In genomic region chr21:45074818-45075605, GRCh38 we compare ENCODE assay signal across 8 cellular contexts. TPM values are rescaled to one million over a fixed set of nuclear protein-coding genes. Genes with fewer than 3 reads are reported as not detected.
DNase-seq lines count a peak whose midpoint lies in the region; ATAC-seq and TF ChIP-seq lines count a peak whose summit lies in the region.

No MANE protein-coding gene starts in this region.

- H3K9me3 ChIP-seq in RWPE2 (ENCODE audit: severe bottlenecking) = no peaks in the 10 kb centered on the region

- H3K4me3 ChIP-seq in RWPE2 (ENCODE audit: severe bottlenecking) (peak overlapping the region; percentile 88), cardiac fibroblast (replicated peaks in 1 of 2; ENCODE audit: low read depth in 2 of 2, low read length in 2 of 2) (peak overlapping the region; percentile 82 to 86)

- TF ChIP-seq CTCF in RWPE2 (IDR thresholded peaks at IDR 0.05; ENCODE audit: poor library complexity, severe bottlenecking) = no peak
- TF ChIP-seq CTCF in cardiac fibroblast (IDR thresholded peaks at IDR 0.05; ENCODE audit: low read depth, low read length) = no peak

- DNase-seq in Daoy (ENCODE audit: low read depth) = peak; percentile 69
- DNase-seq in RWPE2 (ENCODE audit: low spot score) = no peak
- DNase-seq in cardiac fibroblast (ENCODE audit: low read depth in 2 of 2) = peak in 1 of 2 donors; percentile 33
- peak; percentile 61 for DNase-seq in left kidney (ENCODE audit: low read depth, low spot score)
- DNase-seq in stimulated activated CD8-positive, alpha-beta memory T cell treated with anti-CD3 and anti-CD28 coated beads, Interleukin-4, amount 100 ng/mL, for 48 hours = peak; percentile 59
- no peak for DNase-seq in OCI-M1 (lab: John Stamatoyannopoulos, UW)
- DNase-seq in NCI-H146 treated with DMSO at 0.1 percent for 48 hours (lab: John Stamatoyannopoulos, UW; ENCODE audit: unreplicated experiment) = no peak

- no peaks in the 10 kb centered on the region for H3K27me3 ChIP-seq in RWPE2 (ENCODE audit: insufficient read depth, poor library complexity, severe bottlenecking)

- ATAC-seq in HG02763 (IDR thresholded peaks at IDR 0.05; ENCODE audit: unreplicated experiment) (peak; percentile 23), RWPE2 (ENCODE audit: low read depth) (peak; percentile 24)

- peak overlapping the region; percentile 68 for H3K27ac ChIP-seq in RWPE2 (ENCODE audit: poor library complexity, severe bottlenecking)

- no peaks in the 10 kb centered on the region for H3K36me3 ChIP-seq in RWPE2 (ENCODE audit: low read depth)

- peaks cover 9% of the 10 kb centered on the region for H3K4me1 ChIP-seq in RWPE2 (ENCODE audit: insufficient read depth, poor library complexity, severe bottlenecking)

RNA-seq across cellular contexts. Expression of gene ADARB1, which starts 0.6 kb away (rescaled TPM):
- total RNA-seq in Daoy (2014; rRNA removed; shearing (Covaris generic)) = 4.7 and 14.1 TPM in 2 replicates

Comparison
In these comparisons a context has a peak if more than half of its experiments do, and no peak if none do; other contexts are left out.
1. DNase-seq: peak in Daoy (single experiment), left kidney (single experiment) and stimulated activated CD8-positive, alpha-beta memory T cell treated with anti-CD3 and anti-CD28 coated beads, Interleukin-4, amount 100 ng/mL, for 48 hours (single experiment); none in RWPE2 (single experiment), OCI-M1 (single experiment) and NCI-H146 treated with DMSO at 0.1 percent for 48 hours (single experiment).